ENCODE assay signal across 15 cellular contexts in genomic region chr10:79382491-79382941, GRCh38. TPM values are rescaled to one million over a fixed set of nuclear protein-coding genes. Genes with fewer than 3 reads are reported as not detected.
DNase-seq lines count a peak whose midpoint lies in the region; ATAC-seq, FAIRE-seq and TF ChIP-seq lines count a peak whose summit lies in the region.
"Had no signal": no experiment of that assay in that cellular context is flagged by ENCODE, and none has a peak within 500 bp of the region (broad histone marks: within the 10 kb centered on the region; RNA-seq: fewer than 3 reads in every experiment).

No MANE protein-coding gene starts in this region.

- no peaks in the 10 kb centered on the region for H3K36me3 Mint-ChIP-seq in activated naive CD4-positive, alpha-beta T cell treated with anti-CD3 and anti-CD28 coated beads, Interleukin-2, amount 10 ng/mL, durations not matched to agents 7 days and 5 days

- H3K27ac Mint-ChIP-seq in activated naive CD4-positive, alpha-beta T cell treated with anti-CD3 and anti-CD28 coated beads, Interleukin-2, amount 10 ng/mL, durations not matched to agents 7 days and 5 days, result no peak overlapping the region
- H3K27ac Mint-ChIP-seq: activated T-cell treated with anti-CD3 and anti-CD28 coated beads, Interleukin-2, amount 50 U/mL, for 24 hours had no signal

- H3K36me3 ChIP-seq in heart right ventricle (peaks cover 0 to 42% (median 12%) of the 10 kb centered on the region in 9 donors), pancreas (no peaks in the 10 kb centered on the region)

- H3K27me3 ChIP-seq in heart right ventricle (no peaks in the 10 kb centered on the region), pancreas (no peaks in the 10 kb centered on the region)

- H3K27ac ChIP-seq in heart right ventricle, result peak overlapping the region in 9 of 10 donors; percentile 9 to 78 (median 75)
- no peak overlapping the region for H3K27ac ChIP-seq in pancreas

- intact Hi-C loops in heart right ventricle (cut with DNase I) (loop anchor here in 1 of 10 donors (5.0 kb wide), 1 partner anchor 105 kb away; no protein-coding TSS in a partner anchor), pancreas (cut with DNase I) (no loop called here)

- peaks cover 5% of the 10 kb centered on the region for H3K27me3 Mint-ChIP-seq in activated naive CD4-positive, alpha-beta T cell treated with anti-CD3 and anti-CD28 coated beads, Interleukin-2, amount 10 ng/mL, durations not matched to agents 7 days and 5 days
- H3K27me3 Mint-ChIP-seq: activated T-cell treated with anti-CD3 and anti-CD28 coated beads, Interleukin-2, amount 50 U/mL, for 24 hours; central memory CD8-positive, alpha-beta T cell had no signal

- H3K9me3 Mint-ChIP-seq in activated naive CD4-positive, alpha-beta T cell treated with anti-CD3 and anti-CD28 coated beads, Interleukin-2, amount 10 ng/mL, durations not matched to agents 7 days and 5 days, result no peaks in the 10 kb centered on the region
- H3K9me3 Mint-ChIP-seq: activated T-cell treated with anti-CD3 and anti-CD28 coated beads, Interleukin-2, amount 50 U/mL, for 24 hours; central memory CD8-positive, alpha-beta T cell had no signal

- FAIRE-seq in pancreas (lab: Jason Lieb, UNC), result no peak
- FAIRE-seq in urothelium cell line (lab: Jason Lieb, UNC), result peak; percentile 71
- FAIRE-seq: D721Med, frontal cortex had no signal

- ATAC-seq in heart right ventricle, result no peak
- no peak for ATAC-seq in pancreas
- ATAC-seq in GM18858 (IDR thresholded peaks at IDR 0.05; ENCODE audit: unreplicated experiment), result no peak

- H3K4me3 Mint-ChIP-seq in activated naive CD4-positive, alpha-beta T cell treated with anti-CD3 and anti-CD28 coated beads, Interleukin-2, amount 10 ng/mL, durations not matched to agents 7 days and 5 days, result no peak overlapping the region
- H3K4me3 Mint-ChIP-seq: activated T-cell treated with anti-CD3 and anti-CD28 coated beads, Interleukin-2, amount 50 U/mL, for 24 hours; central memory CD8-positive, alpha-beta T cell had no signal

- CTCF ChIA-PET in activated naive CD4-positive, alpha-beta T cell treated with anti-CD3 and anti-CD28 coated beads, Interleukin-2, amount 10 ng/mL, durations not matched to agents 7 days and 5 days (lab: Charles Lee), result interaction anchor here (1.0 to 1.8 kb wide), 2 partner anchors 8 to 10 kb away, joined by 3 to 7 read pairs; no protein-coding TSS in a partner anchor

- peak; percentile 5 for DNase-seq in activated naive CD4-positive, alpha-beta T cell treated with anti-CD3 and anti-CD28 coated beads, Interleukin-2, amount 10 ng/mL, durations not matched to agents 7 days and 5 days
- DNase-seq in activated naive CD4-positive, alpha-beta T cell treated with Interleukin-2 at 50 U/mL for 16 hours, result no peak
- DNase-seq in heart right ventricle (no peak), pancreas (peak in 4 of 6 donors; percentile 10 to 44 (median 22)), urothelium cell line (ENCODE audit: low spot score) (no peak), activated T-cell treated with anti-CD3 and anti-CD28 coated beads for 4 hours (no peak), HCEC 1CT (no peak)
- DNase-seq: activated T-cell treated with anti-CD3 and anti-CD28 coated beads, Interleukin-2, amount 50 U/mL, for 24 hours; MM.1S; NCI-H446 had no signal

- no peaks in the 10 kb centered on the region for H3K4me1 Mint-ChIP-seq in activated naive CD4-positive, alpha-beta T cell treated with anti-CD3 and anti-CD28 coated beads, Interleukin-2, amount 10 ng/mL, durations not matched to agents 7 days and 5 days
- H3K4me1 Mint-ChIP-seq: central memory CD8-positive, alpha-beta T cell had no signal

- no peak for TF ChIP-seq CTCF in heart right ventricle (IDR thresholded peaks at IDR 0.05)
- TF ChIP-seq CTCF in pancreas (IDR thresholded peaks at IDR 0.05), result no peak

- H3K9me3 ChIP-seq in heart right ventricle, result no peaks in the 10 kb centered on the region
- no peaks in the 10 kb centered on the region for H3K9me3 ChIP-seq in pancreas
- H3K9me3 ChIP-seq: A549 had no signal

- H3K4me1 ChIP-seq in heart right ventricle, result peaks cover 31 to 43% (median 40%) of the 10 kb centered on the region in 9 donors
- no peaks in the 10 kb centered on the region for H3K4me1 ChIP-seq in pancreas

- H3K4me3 ChIP-seq in heart right ventricle (no peak overlapping the region), pancreas (no peak overlapping the region)
- H3K4me3 ChIP-seq: A549 had no signal

- 64 to 67% methylated on average over 18 of the region's 18 CpGs for WGBS in heart right ventricle, 2 donors
- 83 to 86% methylated on average over 18 of the region's 18 CpGs for WGBS in pancreas, 2 donors

RNA-seq across cellular contexts. Expression of gene PPIF, which starts 35.2 kb away (rescaled TPM):
- total RNA-seq in heart right ventricle (100 to 1,000 TPM in 9 of 10 donors, 10 to 100 TPM in 1; 95.5 to 205 (median 148) TPM), pancreas (10 to 100 TPM; 35.8 to 61.8 (median 46.8) TPM)
- polyA plus RNA-seq in heart right ventricle (100 to 1,000 TPM in 1 of 2 donors, 10 to 100 TPM in 1; 44.3 to 144 TPM), pancreas (10 to 100 TPM; 21.2 to 37.0 TPM)

Comparison
In these comparisons a context has a peak if more than half of its experiments do, and no peak if none do; other contexts are left out.
1. DNase-seq: peak in activated naive CD4-positive, alpha-beta T cell treated with anti-CD3 and anti-CD28 coated beads, Interleukin-2, amount 10 ng/mL, durations not matched to agents 7 days and 5 days (single experiment) and pancreas (4 of 6); none in activated naive CD4-positive, alpha-beta T cell treated with Interleukin-2 at 50 U/mL for 16 hours (single experiment), heart right ventricle (0 of 2), urothelium cell line (single experiment), activated T-cell treated with anti-CD3 and anti-CD28 coated beads for 4 hours (single experiment) and HCEC 1CT (single experiment).
2. H3K27ac ChIP-seq: peak in heart right ventricle (9 of 10); none in pancreas (0 of 4).